In the genomic region with DNA sequence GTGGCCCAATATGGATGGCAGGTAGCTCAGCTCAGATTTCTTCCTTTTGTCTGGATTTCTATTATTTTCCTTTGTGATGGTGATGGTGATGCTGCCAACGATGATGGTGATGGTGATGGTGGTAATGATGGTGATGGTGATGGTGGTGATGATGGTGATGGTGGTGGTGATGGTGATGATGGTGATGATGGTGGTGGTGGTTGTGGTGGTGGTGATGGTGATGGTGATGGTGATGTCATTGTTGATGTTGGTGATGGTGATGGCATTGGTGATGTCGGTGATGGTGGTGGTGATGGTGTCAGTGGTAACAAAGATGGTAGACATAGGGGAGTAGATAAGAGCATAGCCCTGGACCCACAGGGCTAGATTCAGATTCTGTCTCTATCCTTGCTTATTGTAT, we compare ENCODE assay signal across 1 cellular context.
TF ChIP-seq lines count a peak whose summit lies in the region.

No MANE protein-coding gene starts in this region.

TF ChIP-seq in K562, 482 proteins besides CTCF, POLR2A, EP300 and RAD21 (continues in another document):
- TF ChIP-seq, protein P1, sequence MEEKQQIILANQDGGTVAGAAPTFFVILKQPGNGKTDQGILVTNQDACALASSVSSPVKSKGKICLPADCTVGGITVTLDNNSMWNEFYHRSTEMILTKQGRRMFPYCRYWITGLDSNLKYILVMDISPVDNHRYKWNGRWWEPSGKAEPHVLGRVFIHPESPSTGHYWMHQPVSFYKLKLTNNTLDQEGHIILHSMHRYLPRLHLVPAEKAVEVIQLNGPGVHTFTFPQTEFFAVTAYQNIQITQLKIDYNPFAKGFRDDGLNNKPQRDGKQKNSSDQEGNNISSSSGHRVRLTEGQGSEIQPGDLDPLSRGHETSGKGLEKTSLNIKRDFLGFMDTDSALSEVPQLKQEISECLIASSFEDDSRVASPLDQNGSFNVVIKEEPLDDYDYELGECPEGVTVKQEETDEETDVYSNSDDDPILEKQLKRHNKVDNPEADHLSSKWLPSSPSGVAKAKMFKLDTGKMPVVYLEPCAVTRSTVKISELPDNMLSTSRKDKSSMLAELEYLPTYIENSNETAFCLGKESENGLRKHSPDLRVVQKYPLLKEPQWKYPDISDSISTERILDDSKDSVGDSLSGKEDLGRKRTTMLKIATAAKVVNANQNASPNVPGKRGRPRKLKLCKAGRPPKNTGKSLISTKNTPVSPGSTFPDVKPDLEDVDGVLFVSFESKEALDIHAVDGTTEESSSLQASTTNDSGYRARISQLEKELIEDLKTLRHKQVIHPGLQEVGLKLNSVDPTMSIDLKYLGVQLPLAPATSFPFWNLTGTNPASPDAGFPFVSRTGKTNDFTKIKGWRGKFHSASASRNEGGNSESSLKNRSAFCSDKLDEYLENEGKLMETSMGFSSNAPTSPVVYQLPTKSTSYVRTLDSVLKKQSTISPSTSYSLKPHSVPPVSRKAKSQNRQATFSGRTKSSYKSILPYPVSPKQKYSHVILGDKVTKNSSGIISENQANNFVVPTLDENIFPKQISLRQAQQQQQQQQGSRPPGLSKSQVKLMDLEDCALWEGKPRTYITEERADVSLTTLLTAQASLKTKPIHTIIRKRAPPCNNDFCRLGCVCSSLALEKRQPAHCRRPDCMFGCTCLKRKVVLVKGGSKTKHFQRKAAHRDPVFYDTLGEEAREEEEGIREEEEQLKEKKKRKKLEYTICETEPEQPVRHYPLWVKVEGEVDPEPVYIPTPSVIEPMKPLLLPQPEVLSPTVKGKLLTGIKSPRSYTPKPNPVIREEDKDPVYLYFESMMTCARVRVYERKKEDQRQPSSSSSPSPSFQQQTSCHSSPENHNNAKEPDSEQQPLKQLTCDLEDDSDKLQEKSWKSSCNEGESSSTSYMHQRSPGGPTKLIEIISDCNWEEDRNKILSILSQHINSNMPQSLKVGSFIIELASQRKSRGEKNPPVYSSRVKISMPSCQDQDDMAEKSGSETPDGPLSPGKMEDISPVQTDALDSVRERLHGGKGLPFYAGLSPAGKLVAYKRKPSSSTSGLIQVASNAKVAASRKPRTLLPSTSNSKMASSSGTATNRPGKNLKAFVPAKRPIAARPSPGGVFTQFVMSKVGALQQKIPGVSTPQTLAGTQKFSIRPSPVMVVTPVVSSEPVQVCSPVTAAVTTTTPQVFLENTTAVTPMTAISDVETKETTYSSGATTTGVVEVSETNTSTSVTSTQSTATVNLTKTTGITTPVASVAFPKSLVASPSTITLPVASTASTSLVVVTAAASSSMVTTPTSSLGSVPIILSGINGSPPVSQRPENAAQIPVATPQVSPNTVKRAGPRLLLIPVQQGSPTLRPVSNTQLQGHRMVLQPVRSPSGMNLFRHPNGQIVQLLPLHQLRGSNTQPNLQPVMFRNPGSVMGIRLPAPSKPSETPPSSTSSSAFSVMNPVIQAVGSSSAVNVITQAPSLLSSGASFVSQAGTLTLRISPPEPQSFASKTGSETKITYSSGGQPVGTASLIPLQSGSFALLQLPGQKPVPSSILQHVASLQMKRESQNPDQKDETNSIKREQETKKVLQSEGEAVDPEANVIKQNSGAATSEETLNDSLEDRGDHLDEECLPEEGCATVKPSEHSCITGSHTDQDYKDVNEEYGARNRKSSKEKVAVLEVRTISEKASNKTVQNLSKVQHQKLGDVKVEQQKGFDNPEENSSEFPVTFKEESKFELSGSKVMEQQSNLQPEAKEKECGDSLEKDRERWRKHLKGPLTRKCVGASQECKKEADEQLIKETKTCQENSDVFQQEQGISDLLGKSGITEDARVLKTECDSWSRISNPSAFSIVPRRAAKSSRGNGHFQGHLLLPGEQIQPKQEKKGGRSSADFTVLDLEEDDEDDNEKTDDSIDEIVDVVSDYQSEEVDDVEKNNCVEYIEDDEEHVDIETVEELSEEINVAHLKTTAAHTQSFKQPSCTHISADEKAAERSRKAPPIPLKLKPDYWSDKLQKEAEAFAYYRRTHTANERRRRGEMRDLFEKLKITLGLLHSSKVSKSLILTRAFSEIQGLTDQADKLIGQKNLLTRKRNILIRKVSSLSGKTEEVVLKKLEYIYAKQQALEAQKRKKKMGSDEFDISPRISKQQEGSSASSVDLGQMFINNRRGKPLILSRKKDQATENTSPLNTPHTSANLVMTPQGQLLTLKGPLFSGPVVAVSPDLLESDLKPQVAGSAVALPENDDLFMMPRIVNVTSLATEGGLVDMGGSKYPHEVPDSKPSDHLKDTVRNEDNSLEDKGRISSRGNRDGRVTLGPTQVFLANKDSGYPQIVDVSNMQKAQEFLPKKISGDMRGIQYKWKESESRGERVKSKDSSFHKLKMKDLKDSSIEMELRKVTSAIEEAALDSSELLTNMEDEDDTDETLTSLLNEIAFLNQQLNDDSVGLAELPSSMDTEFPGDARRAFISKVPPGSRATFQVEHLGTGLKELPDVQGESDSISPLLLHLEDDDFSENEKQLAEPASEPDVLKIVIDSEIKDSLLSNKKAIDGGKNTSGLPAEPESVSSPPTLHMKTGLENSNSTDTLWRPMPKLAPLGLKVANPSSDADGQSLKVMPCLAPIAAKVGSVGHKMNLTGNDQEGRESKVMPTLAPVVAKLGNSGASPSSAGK (IDR thresholded peaks at IDR 0.05), result no peak
- TF ChIP-seq ZNF121 (CRISPR knock-in tag; conservative IDR thresholded peaks at IDR 0.05) (no peak), ZNF444 (CRISPR knock-in tag; IDR thresholded peaks at IDR 0.05) (no peak), PCBP1 (IDR thresholded peaks at IDR 0.05; ENCODE audit: low read depth, low read length, poor library complexity, severe bottlenecking) (no peak), PHF8 (IDR thresholded peaks at IDR 0.05; ENCODE audit: borderline replicate concordance, low read length) (no peak), KDM1A (IDR thresholded peaks at IDR 0.05) (peak in 1 of 2 experiments; percentile 36; a peak in 2 of 4 replicates), FOXJ3 (CRISPR knock-in tag; IDR thresholded peaks at IDR 0.05) (no peak), TCF7L2 (IDR thresholded peaks at IDR 0.05; ENCODE audit: low read depth, low read length) (no peak), ZNF696 (CRISPR knock-in tag; conservative IDR thresholded peaks at IDR 0.05) (no peak), NR2C1 (IDR thresholded peaks at IDR 0.05) (no peak), NR2C1 (tag; IDR thresholded peaks at IDR 0.05) (no peak), MIER1 (IDR thresholded peaks at IDR 0.05; ENCODE audit: low read depth) (no peak), HDAC1 (IDR thresholded peaks at IDR 0.05) (0 out of 4 replicates have a peak, but pooled peaks of 1 of the 2 experiments have one; percentile 23), MCM5 (IDR thresholded peaks at IDR 0.05; ENCODE audit: low read depth) (no peak), ZNF140 (CRISPR knock-in tag; IDR thresholded peaks at IDR 0.05) (no peak), EHMT2 (IDR thresholded peaks at IDR 0.05) (peak; percentile 79)
- TF ChIP-seq, protein P2, sequence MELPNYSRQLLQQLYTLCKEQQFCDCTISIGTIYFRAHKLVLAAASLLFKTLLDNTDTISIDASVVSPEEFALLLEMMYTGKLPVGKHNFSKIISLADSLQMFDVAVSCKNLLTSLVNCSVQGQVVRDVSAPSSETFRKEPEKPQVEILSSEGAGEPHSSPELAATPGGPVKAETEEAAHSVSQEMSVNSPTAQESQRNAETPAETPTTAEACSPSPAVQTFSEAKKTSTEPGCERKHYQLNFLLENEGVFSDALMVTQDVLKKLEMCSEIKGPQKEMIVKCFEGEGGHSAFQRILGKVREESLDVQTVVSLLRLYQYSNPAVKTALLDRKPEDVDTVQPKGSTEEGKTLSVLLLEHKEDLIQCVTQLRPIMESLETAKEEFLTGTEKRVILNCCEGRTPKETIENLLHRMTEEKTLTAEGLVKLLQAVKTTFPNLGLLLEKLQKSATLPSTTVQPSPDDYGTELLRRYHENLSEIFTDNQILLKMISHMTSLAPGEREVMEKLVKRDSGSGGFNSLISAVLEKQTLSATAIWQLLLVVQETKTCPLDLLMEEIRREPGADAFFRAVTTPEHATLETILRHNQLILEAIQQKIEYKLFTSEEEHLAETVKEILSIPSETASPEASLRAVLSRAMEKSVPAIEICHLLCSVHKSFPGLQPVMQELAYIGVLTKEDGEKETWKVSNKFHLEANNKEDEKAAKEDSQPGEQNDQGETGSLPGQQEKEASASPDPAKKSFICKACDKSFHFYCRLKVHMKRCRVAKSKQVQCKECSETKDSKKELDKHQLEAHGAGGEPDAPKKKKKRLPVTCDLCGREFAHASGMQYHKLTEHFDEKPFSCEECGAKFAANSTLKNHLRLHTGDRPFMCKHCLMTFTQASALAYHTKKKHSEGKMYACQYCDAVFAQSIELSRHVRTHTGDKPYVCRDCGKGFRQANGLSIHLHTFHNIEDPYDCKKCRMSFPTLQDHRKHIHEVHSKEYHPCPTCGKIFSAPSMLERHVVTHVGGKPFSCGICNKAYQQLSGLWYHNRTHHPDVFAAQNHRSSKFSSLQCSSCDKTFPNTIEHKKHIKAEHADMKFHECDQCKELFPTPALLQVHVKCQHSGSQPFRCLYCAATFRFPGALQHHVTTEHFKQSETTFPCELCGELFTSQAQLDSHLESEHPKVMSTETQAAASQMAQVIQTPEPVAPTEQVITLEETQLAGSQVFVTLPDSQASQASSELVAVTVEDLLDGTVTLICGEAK (IDR thresholded peaks at IDR 0.05), result no peak
- TF ChIP-seq, protein P2 (CRISPR knock-in tag; IDR thresholded peaks at IDR 0.05), result no peak
- TF ChIP-seq, protein P3, sequence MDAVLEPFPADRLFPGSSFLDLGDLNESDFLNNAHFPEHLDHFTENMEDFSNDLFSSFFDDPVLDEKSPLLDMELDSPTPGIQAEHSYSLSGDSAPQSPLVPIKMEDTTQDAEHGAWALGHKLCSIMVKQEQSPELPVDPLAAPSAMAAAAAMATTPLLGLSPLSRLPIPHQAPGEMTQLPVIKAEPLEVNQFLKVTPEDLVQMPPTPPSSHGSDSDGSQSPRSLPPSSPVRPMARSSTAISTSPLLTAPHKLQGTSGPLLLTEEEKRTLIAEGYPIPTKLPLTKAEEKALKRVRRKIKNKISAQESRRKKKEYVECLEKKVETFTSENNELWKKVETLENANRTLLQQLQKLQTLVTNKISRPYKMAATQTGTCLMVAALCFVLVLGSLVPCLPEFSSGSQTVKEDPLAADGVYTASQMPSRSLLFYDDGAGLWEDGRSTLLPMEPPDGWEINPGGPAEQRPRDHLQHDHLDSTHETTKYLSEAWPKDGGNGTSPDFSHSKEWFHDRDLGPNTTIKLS (IDR thresholded peaks at IDR 0.05; ENCODE audit: borderline replicate concordance, low read depth), result no peak
- TF ChIP-seq, protein P4, sequence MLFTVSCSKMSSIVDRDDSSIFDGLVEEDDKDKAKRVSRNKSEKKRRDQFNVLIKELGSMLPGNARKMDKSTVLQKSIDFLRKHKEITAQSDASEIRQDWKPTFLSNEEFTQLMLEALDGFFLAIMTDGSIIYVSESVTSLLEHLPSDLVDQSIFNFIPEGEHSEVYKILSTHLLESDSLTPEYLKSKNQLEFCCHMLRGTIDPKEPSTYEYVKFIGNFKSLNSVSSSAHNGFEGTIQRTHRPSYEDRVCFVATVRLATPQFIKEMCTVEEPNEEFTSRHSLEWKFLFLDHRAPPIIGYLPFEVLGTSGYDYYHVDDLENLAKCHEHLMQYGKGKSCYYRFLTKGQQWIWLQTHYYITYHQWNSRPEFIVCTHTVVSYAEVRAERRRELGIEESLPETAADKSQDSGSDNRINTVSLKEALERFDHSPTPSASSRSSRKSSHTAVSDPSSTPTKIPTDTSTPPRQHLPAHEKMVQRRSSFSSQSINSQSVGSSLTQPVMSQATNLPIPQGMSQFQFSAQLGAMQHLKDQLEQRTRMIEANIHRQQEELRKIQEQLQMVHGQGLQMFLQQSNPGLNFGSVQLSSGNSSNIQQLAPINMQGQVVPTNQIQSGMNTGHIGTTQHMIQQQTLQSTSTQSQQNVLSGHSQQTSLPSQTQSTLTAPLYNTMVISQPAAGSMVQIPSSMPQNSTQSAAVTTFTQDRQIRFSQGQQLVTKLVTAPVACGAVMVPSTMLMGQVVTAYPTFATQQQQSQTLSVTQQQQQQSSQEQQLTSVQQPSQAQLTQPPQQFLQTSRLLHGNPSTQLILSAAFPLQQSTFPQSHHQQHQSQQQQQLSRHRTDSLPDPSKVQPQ (CRISPR knock-in tag; IDR thresholded peaks at IDR 0.05; ENCODE audit: borderline replicate concordance), result no peak
